In the genomic region with DNA sequence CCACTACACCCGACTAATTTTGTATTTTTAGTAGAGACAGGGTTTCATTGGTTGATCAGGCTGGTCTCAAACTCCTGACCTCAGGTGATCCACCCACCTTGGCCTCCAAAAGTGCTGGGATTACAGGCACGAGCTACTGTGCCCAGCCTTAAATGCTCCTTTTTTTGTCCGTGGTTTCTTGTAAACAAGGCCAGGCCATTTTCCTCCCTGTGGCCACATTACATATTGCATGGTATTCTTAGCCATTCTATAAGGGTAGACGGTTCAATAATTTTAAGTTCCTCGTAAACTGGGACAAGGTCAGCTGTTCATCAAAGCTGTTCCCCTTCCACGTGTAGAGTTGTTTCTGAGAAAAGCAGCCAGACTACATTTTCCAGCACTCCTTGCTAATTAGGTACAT, we compare ENCODE assay signal across 9 cellular contexts. TPM values are rescaled to one million over a fixed set of nuclear protein-coding genes. Genes with fewer than 3 reads are reported as not detected.
A peak's percentile ranks its signal among the peaks of the same experiment; 100 is the strongest.
DNase-seq lines count a peak whose midpoint lies in the region; ATAC-seq, FAIRE-seq and TF ChIP-seq lines count a peak whose summit lies in the region.
"Had no signal": no experiment of that assay in that cellular context is flagged by ENCODE, and none has a peak within 500 bp of the region (broad histone marks: within the 10 kb centered on the region; RNA-seq: fewer than 3 reads in every experiment).

No MANE protein-coding gene starts in this region.

- H3K27me3 Mint-ChIP-seq in astrocyte (ENCODE audit: low read depth, unreplicated experiment) = peaks cover 13% of the 10 kb centered on the region
- peaks cover 19% of the 10 kb centered on the region for H3K27me3 Mint-ChIP-seq in activated CD4-positive, alpha-beta T cell treated with anti-CD3 and anti-CD28 coated beads for 36 hours

- no peak for TF ChIP-seq RAD21 in HCT116 (IDR thresholded peaks at IDR 0.05; ENCODE audit: low read depth)

- H3K36me3 ChIP-seq in BJ (ENCODE audit: control insufficient read depth, insufficient read depth, low read length) (no peaks in the 10 kb centered on the region), HCT116 (ENCODE audit: control insufficient read depth in 1 of 2, insufficient read depth in 2 of 2, low read length in 2 of 2) (no peaks in the 10 kb centered on the region), astrocyte (ENCODE audit: insufficient read depth, low read length) (no peaks in the 10 kb centered on the region), mesenchymal stem cell (ENCODE audit: control insufficient read depth in 1 of 2, insufficient read depth in 2 of 2, low read depth in 1 of 2, low read length in 2 of 2) (no peaks in the 10 kb centered on the region), thyroid gland (no peaks in the 10 kb centered on the region)

- peak overlapping the region; percentile 5 for H3K27ac Mint-ChIP-seq in astrocyte (ENCODE audit: unreplicated experiment)
- H3K27ac Mint-ChIP-seq in activated CD4-positive, alpha-beta T cell treated with anti-CD3 and anti-CD28 coated beads for 36 hours = no peak overlapping the region

- no peak overlapping the region for H2BK120ac ChIP-seq in mesenchymal stem cell (ENCODE audit: low read depth, low read length)

- RAD21 ChIA-PET in HCT116 (lab: Charles Lee; ENCODE audit: low non-redundant PET in 1 of 2, low total read pairs in 2 of 2, uncharacterized antibody in 2 of 2, unreplicated experiment in 2 of 2) = no interaction called here

- no peak overlapping the region for H3K4ac ChIP-seq in mesenchymal stem cell (ENCODE audit: low read depth in 1 of 2, low read length in 2 of 2)

- H3K79me2 ChIP-seq in HCT116 (ENCODE audit: insufficient read depth, low read length) = no peaks in the 10 kb centered on the region
- peaks cover 3% of the 10 kb centered on the region for H3K79me2 ChIP-seq in astrocyte (ENCODE audit: insufficient read depth, low read length)

- TF ChIP-seq POLR2A in HCT116 (IDR thresholded peaks at IDR 0.05; ENCODE audit: borderline replicate concordance, extremely low read depth, insufficient read depth, insufficient read length) (no peak), thyroid gland (IDR thresholded peaks at IDR 0.05) (no peak)

- no peak for FAIRE-seq in astrocyte (lab: Jason Lieb, UNC)

- H2AFZ ChIP-seq in HCT116 (ENCODE audit: low read depth, low read length, poor library complexity, severe bottlenecking) (peak overlapping the region; percentile 52), astrocyte (ENCODE audit: low read depth, low read length) (no peak overlapping the region), mesenchymal stem cell (ENCODE audit: low read depth, low read length) (no peak overlapping the region)

- DNase-seq in BJ (ENCODE audit: low read depth) = no peak
- no peak for DNase-seq in HCT116 (ENCODE audit: low read depth, low spot score)
- DNase-seq in astrocyte (ENCODE audit: low read depth) = no peak
- peak; percentile 66 for DNase-seq in mesenchymal stem cell
- no peak for DNase-seq in activated gamma-delta T cell (lab: John Stamatoyannopoulos, UW)
- DNase-seq in NK-92 (lab: John Stamatoyannopoulos, UW; ENCODE audit: unreplicated experiment) = no peak
- DNase-seq in activated CD4-positive, alpha-beta T cell treated with anti-CD3 and anti-CD28 coated beads for 36 hours = no peak
- no peak for DNase-seq in thyroid gland
- DNase-seq: amygdala had no signal

- 77% methylated on average over 6 of the region's 6 CpGs for WGBS in mesenchymal stem cell
- 69 to 75% methylated on average over 6 of the region's 6 CpGs for WGBS in thyroid gland, 2 donors

- H3K79me1 ChIP-seq in mesenchymal stem cell (replicated peaks; ENCODE audit: low read length, poor library complexity, severe bottlenecking) = no peaks in the 10 kb centered on the region

- intact Hi-C loops in HCT116 (cut with micrococcal nuclease) (no loop called here), thyroid gland (cut with DNase I) (no loop called here)
- intact Hi-C loops in activated CD4-positive, alpha-beta T cell treated with anti-CD3 and anti-CD28 coated beads for 36 hours (cut with DNase I, micrococcal nuclease) = no loop called here

- ATAC-seq in HCT116 = peak; percentile 48; the same call in 1 of the 2 replicates
- ATAC-seq in activated CD4-positive, alpha-beta T cell treated with anti-CD3 and anti-CD28 coated beads for 36 hours = no peak

- H4K20me1 ChIP-seq in HCT116 (ENCODE audit: insufficient read depth) = no peaks in the 10 kb centered on the region
- no peaks in the 10 kb centered on the region for H4K20me1 ChIP-seq in astrocyte (ENCODE audit: insufficient read depth, low read length)

- POLR2A ChIA-PET in BJ (lab: Charles Lee) (no interaction called here), HCT116 (lab: Charles Lee) (interaction anchor here (0.6 to 1.9 kb wide), 2 partner anchors 9 to 208 kb away, joined by 3 to 5 read pairs; no protein-coding TSS in a partner anchor)
- POLR2A ChIA-PET in activated CD4-positive, alpha-beta T cell treated with anti-CD3 and anti-CD28 coated beads for 36 hours (lab: Charles Lee) = interaction anchor here (0.6 to 1.0 kb wide), 3 partner anchors 47 to 222 kb away, joined by 3 to 5 read pairs (median 3); no protein-coding TSS in a partner anchor

- H3K4me1 ChIP-seq in HCT116 (ENCODE audit: control insufficient read depth in 1 of 2, insufficient read depth in 2 of 2, low read length in 2 of 2) = peaks cover 2 to 29% of the 10 kb centered on the region in 2 experiments; a peak in 3 of 4 replicates
- H3K4me1 ChIP-seq in astrocyte (ENCODE audit: insufficient read depth, low read length) = peaks cover 16% of the 10 kb centered on the region
- peaks cover 6% of the 10 kb centered on the region for H3K4me1 ChIP-seq in mesenchymal stem cell (ENCODE audit: control insufficient read depth, insufficient read depth, low read depth, low read length)
- peaks cover 0 to 12% of the 10 kb centered on the region in 2 donors for H3K4me1 ChIP-seq in thyroid gland

- H3K4me3 ChIP-seq in BJ (ENCODE audit: low read depth, low read length) = no peak overlapping the region
- H3K4me3 ChIP-seq in HCT116 (replicated peaks in 1 of 2; ENCODE audit: low read depth in 1 of 2, low read length in 2 of 2) = no peak overlapping the region
- H3K4me3 ChIP-seq in astrocyte (ENCODE audit: insufficient read depth, low read depth, low read length) = no peak overlapping the region
- H3K4me3 ChIP-seq in mesenchymal stem cell (ENCODE audit: insufficient read depth in 1 of 2, low read depth in 1 of 2, low read length in 2 of 2) = no peak overlapping the region
- H3K4me3 ChIP-seq in thyroid gland (replicated peaks in 1 of 3) = no peak overlapping the region

- no peak overlapping the region for H2BK5ac ChIP-seq in mesenchymal stem cell (ENCODE audit: low read depth, low read length, poor library complexity, severe bottlenecking)

- H3K4me1 Mint-ChIP-seq in astrocyte (ENCODE audit: low read depth, unreplicated experiment) = peaks cover 4% of the 10 kb centered on the region
- H3K4me1 Mint-ChIP-seq in activated CD4-positive, alpha-beta T cell treated with anti-CD3 and anti-CD28 coated beads for 36 hours = peaks cover 12% of the 10 kb centered on the region

- no peak overlapping the region for H3K23ac ChIP-seq in mesenchymal stem cell (ENCODE audit: low read length in 2 of 2)

- H3K4me2 ChIP-seq in HCT116 (ENCODE audit: low read length) = 0 out of 2 replicates have a peak overlapping the region, but pooled peaks have one; percentile 2
- no peak overlapping the region for H3K4me2 ChIP-seq in astrocyte (ENCODE audit: low read length)
- H3K4me2 ChIP-seq in mesenchymal stem cell (ENCODE audit: low read length, poor library complexity, severe bottlenecking) = no peak overlapping the region

- H3K9me2 ChIP-seq in HCT116 (ENCODE audit: insufficient read depth) = 0 out of 2 replicates have a peak, but pooled peaks cover 4% of the 10 kb centered on the region

- TF ChIP-seq CTCF in BJ (IDR thresholded peaks at IDR 0.05; ENCODE audit: insufficient read depth, low read depth, low read length) = peak; percentile 22; the same call in 1 of the 2 replicates
- TF ChIP-seq CTCF in HCT116 (IDR thresholded peaks at IDR 0.05 in 2 of 3, conservative IDR thresholded peaks at IDR 0.05 in 1 of 3; ENCODE audit: borderline replicate concordance in 1 of 3, insufficient read depth in 1 of 3, low read depth in 2 of 3, low read length in 2 of 3) = peak; percentile 3 to 35 (median 12); a peak in 4 of 6 replicates
- TF ChIP-seq CTCF in astrocyte (IDR thresholded peaks at IDR 0.05; ENCODE audit: insufficient read depth, low read depth, low read length) = peak; percentile 35
- TF ChIP-seq CTCF in thyroid gland (IDR thresholded peaks at IDR 0.05) = peak in 2 of 6 experiments; percentile 11 to 13

- no peak overlapping the region for H4K91ac ChIP-seq in mesenchymal stem cell (ENCODE audit: low read length)

- no TSS peak for BruUV-seq in HCT116 (replicated peaks; lab: Mats Ljungman, UMichigan)

- no peak overlapping the region for H2BK15ac ChIP-seq in mesenchymal stem cell (ENCODE audit: low read depth, poor library complexity, severe bottlenecking)

- H3K27me3 ChIP-seq in BJ (ENCODE audit: control insufficient read depth, insufficient read depth, low read length) = no peaks in the 10 kb centered on the region
- H3K27me3 ChIP-seq in HCT116 (ENCODE audit: insufficient read depth, low read length) = no peaks in the 10 kb centered on the region
- no peaks in the 10 kb centered on the region for H3K27me3 ChIP-seq in astrocyte (ENCODE audit: insufficient read depth, low read length)
- H3K27me3 ChIP-seq in mesenchymal stem cell (ENCODE audit: control insufficient read depth in 1 of 2, insufficient read depth in 1 of 2, low read length in 2 of 2) = peaks cover 0 to 7% of the 10 kb centered on the region in 2 experiments
- H3K27me3 ChIP-seq in thyroid gland = no peaks in the 10 kb centered on the region

- no peak overlapping the region for H4K8ac ChIP-seq in mesenchymal stem cell (ENCODE audit: low read length)

- no peak overlapping the region for H3K9ac ChIP-seq in HCT116 (ENCODE audit: low read length)
- no peak overlapping the region for H3K9ac ChIP-seq in astrocyte (ENCODE audit: low read length)
- H3K9ac ChIP-seq in mesenchymal stem cell (ENCODE audit: low read length) = no peak overlapping the region

- CTCF ChIA-PET in BJ (lab: Yijun Ruan, JAX) = interaction anchor here (0.6 to 12.5 kb wide), 4 partner anchors 8 to 125 kb away, joined by 3 to 412 read pairs (median 3); no protein-coding TSS in a partner anchor
- CTCF ChIA-PET in HCT116 (lab: Charles Lee) = interaction anchor here (0.6 to 3.6 kb wide), 6 partner anchors 10 to 202 kb away, joined by 3 to 27 read pairs (median 4); a partner anchor contains a TSS
- CTCF ChIA-PET in activated CD4-positive, alpha-beta T cell treated with anti-CD3 and anti-CD28 coated beads for 36 hours (lab: Charles Lee) = interaction anchor here (0.6 to 7.2 kb wide), 6 partner anchors 13 to 1163 kb away, joined by 3 to 55 read pairs (median 4); no protein-coding TSS in a partner anchor

- no peak overlapping the region for H2BK12ac ChIP-seq in mesenchymal stem cell (ENCODE audit: low read length in 2 of 2)

- H3K9me3 Mint-ChIP-seq in astrocyte (ENCODE audit: unreplicated experiment) = peaks cover 2% of the 10 kb centered on the region
- peaks cover 2% of the 10 kb centered on the region for H3K9me3 Mint-ChIP-seq in activated CD4-positive, alpha-beta T cell treated with anti-CD3 and anti-CD28 coated beads for 36 hours (ENCODE audit: low read depth)

- H3K36me3 Mint-ChIP-seq in astrocyte (ENCODE audit: low read depth, unreplicated experiment) = no peaks in the 10 kb centered on the region
- no peaks in the 10 kb centered on the region for H3K36me3 Mint-ChIP-seq in activated CD4-positive, alpha-beta T cell treated with anti-CD3 and anti-CD28 coated beads for 36 hours (ENCODE audit: low read depth)

- no peak overlapping the region for H3K4me3 Mint-ChIP-seq in astrocyte (ENCODE audit: unreplicated experiment)
- no peak overlapping the region for H3K4me3 Mint-ChIP-seq in activated CD4-positive, alpha-beta T cell treated with anti-CD3 and anti-CD28 coated beads for 36 hours

- H3K9me3 ChIP-seq in HCT116 (ENCODE audit: control insufficient read depth in 1 of 2, insufficient read depth in 1 of 2, low read depth in 1 of 2, low read length in 2 of 2) = no peaks in the 10 kb centered on the region
- no peaks in the 10 kb centered on the region for H3K9me3 ChIP-seq in astrocyte (ENCODE audit: insufficient read depth, low read depth, low read length)
- no peaks in the 10 kb centered on the region for H3K9me3 ChIP-seq in mesenchymal stem cell (ENCODE audit: control insufficient read depth, low read length)
- no peaks in the 10 kb centered on the region for H3K9me3 ChIP-seq in thyroid gland

- peak overlapping the region; percentile 42 for H2AK5ac ChIP-seq in mesenchymal stem cell (ENCODE audit: low read length, severe bottlenecking)

- H3K14ac ChIP-seq in mesenchymal stem cell (ENCODE audit: low read length in 2 of 2) = no peak overlapping the region

- H3K27ac ChIP-seq in HCT116 (ENCODE audit: low read depth, low read length) (no peak overlapping the region), astrocyte (ENCODE audit: low read depth, low read length) (no peak overlapping the region), mesenchymal stem cell (ENCODE audit: low read length, poor library complexity, severe bottlenecking) (no peak overlapping the region), thyroid gland (no peak overlapping the region)

- no peak overlapping the region for H3K18ac ChIP-seq in mesenchymal stem cell (ENCODE audit: low read depth in 1 of 2, low read length in 2 of 2)

RNA-seq across cellular contexts. Expression of a gene that starts 10.3 kb away (rescaled TPM):
- 22.0 and 24.5 TPM in 2 replicates for polyA plus RNA-seq in BJ (2011; rRNA removed)
- polyA minus RNA-seq in BJ (2011; rRNA and poly(A)+ RNA removed) = 26.9 and 35.1 TPM in 2 replicates
- 22.4 TPM for total RNA-seq in HCT116 (2021; ENCODE audit: unreplicated experiment)
- 9.2 and 10.2 TPM in 2 replicates for polyA plus RNA-seq in HCT116 (2012)
- total RNA-seq in astrocyte = 77.1 and 82.2 TPM in 2 replicates
- polyA plus RNA-seq in mesenchymal stem cell (2013, experiment 1 of 2) = 39.1 TPM
- 38.8 TPM for polyA plus RNA-seq in mesenchymal stem cell (2013, experiment 2 of 2)
- total RNA-seq in activated CD4-positive, alpha-beta T cell treated with anti-CD3 and anti-CD28 coated beads for 36 hours = 10 to 100 TPM; 13.2 to 13.6 TPM
- total RNA-seq in thyroid gland = 10 to 100 TPM; 21.4 to 28.2 (median 25.0) TPM

RNA-seq across cellular contexts. Expression of a gene that starts 38.4 kb away (rescaled TPM):
- polyA plus RNA-seq in BJ (2011; rRNA removed) = 0.06 and 0.07 TPM in 2 replicates
- 0.10 and 0.14 TPM in 2 replicates for polyA minus RNA-seq in BJ (2011; rRNA and poly(A)+ RNA removed)
- total RNA-seq in HCT116 (2021; ENCODE audit: unreplicated experiment) = 3.5 TPM
- 2.9 and 3.4 TPM in 2 replicates for polyA plus RNA-seq in HCT116 (2012)
- total RNA-seq in astrocyte = 3.3 and 3.8 TPM in 2 replicates
- 0.17 TPM for polyA plus RNA-seq in mesenchymal stem cell (2013, experiment 1 of 2)
- polyA plus RNA-seq in mesenchymal stem cell (2013, experiment 2 of 2) = 0.16 TPM
- not detected for total RNA-seq in activated CD4-positive, alpha-beta T cell treated with anti-CD3 and anti-CD28 coated beads for 36 hours
- not detected for total RNA-seq in thyroid gland
